1 cellular context compared by ENCODE assay signal in genomic region chr9:16121593-16121992, GRCh38.
TF ChIP-seq lines count a peak whose summit lies in the region.

No MANE protein-coding gene starts in this region.

TF ChIP-seq in SK-N-SH, 30 proteins besides CTCF, POLR2A, EP300 and RAD21 (continued from another document):
- no peak for TF ChIP-seq USF1 (IDR thresholded peaks at IDR 0.05; ENCODE audit: borderline replicate concordance, low read depth)
- TF ChIP-seq REST (IDR thresholded peaks at IDR 0.05; ENCODE audit: low read depth, low read length) = no peak
- TF ChIP-seq RFX5 (IDR thresholded peaks at IDR 0.05; ENCODE audit: low read length) = no peak
- no peak for TF ChIP-seq EZH2phosphoT487 (IDR thresholded peaks at IDR 0.05; ENCODE audit: borderline replicate concordance, low read depth)
- no peak for TF ChIP-seq ELF1 (IDR thresholded peaks at IDR 0.05)
- TF ChIP-seq ZBTB33 (IDR thresholded peaks at IDR 0.05; ENCODE audit: borderline replicate concordance, low read depth) = no peak
- no peak for TF ChIP-seq POLR2AphosphoS5 (IDR thresholded peaks at IDR 0.05; ENCODE audit: low read depth, low read length)
- no peak for TF ChIP-seq GABPA (IDR thresholded peaks at IDR 0.05; ENCODE audit: low read depth)
- no peak for TF ChIP-seq RXRA (IDR thresholded peaks at IDR 0.05; ENCODE audit: borderline replicate concordance, low read depth)
